Comparison of ENCODE assay signal across 1 cellular context in the genomic region with DNA sequence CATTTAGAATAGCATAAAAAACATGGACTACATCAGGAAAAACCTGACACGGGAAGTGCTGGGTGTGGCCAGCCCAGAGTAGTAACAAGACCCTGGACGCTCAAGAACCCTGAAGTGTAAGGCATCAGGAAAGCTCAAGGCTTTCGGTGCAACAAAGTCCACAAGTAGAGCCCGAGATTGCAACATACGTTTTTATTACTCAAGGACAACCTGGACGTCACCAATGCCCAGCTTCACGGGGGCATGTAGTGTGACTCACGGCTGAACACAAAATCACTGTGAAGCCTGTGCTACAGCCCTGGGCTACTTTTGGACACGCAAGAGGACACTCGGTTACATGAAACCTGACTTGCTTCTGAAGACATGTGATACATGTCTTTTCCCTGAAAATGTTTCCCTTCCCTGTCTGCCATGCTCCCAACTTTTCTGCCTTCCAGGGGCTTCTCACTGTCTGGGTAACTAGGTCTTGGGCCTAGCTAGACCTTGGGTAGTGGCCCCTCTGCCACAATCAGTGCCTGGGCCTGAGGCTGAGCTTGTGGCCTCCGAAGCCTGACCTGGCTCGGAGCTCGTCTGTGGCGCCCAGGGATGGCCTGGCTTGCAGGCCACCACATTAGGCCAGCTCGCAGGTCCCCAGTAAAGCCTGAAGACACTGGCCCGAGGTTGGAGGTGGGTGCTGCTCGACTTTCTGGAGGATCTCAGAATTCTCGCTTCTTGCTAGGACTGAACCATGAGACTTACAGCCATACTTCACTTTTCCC.
TF ChIP-seq lines count a peak whose summit lies in the region.

No MANE protein-coding gene starts in this region.

TF ChIP-seq in GM12878, 131 proteins besides CTCF, POLR2A, EP300 and RAD21:
- TF ChIP-seq SREBF2 (IDR thresholded peaks at IDR 0.05; ENCODE audit: low read length) (no peak), SIX5 (IDR thresholded peaks at IDR 0.05; ENCODE audit: low read depth, low read length, severe bottlenecking) (no peak), CHD1 (IDR thresholded peaks at IDR 0.05; ENCODE audit: low read depth, low read length) (no peak), ZNF217 (IDR thresholded peaks at IDR 0.05) (no peak), DPF2 (IDR thresholded peaks at IDR 0.05) (no peak), TCF12 (IDR thresholded peaks at IDR 0.05; ENCODE audit: low read depth, low read length) (no peak), TCF3 (IDR thresholded peaks at IDR 0.05; ENCODE audit: borderline replicate concordance, insufficient read depth, low read depth, low read length) (no peak), NBN (IDR thresholded peaks at IDR 0.05) (no peak), BCL11A (IDR thresholded peaks at IDR 0.05; ENCODE audit: low read depth, low read length) (no peak), MEF2B (IDR thresholded peaks at IDR 0.05; ENCODE audit: partially characterized antibody, poor library complexity, severe bottlenecking) (no peak), ZNF207 (IDR thresholded peaks at IDR 0.05; ENCODE audit: borderline replicate concordance) (no peak)
- TF ChIP-seq, protein P1, sequence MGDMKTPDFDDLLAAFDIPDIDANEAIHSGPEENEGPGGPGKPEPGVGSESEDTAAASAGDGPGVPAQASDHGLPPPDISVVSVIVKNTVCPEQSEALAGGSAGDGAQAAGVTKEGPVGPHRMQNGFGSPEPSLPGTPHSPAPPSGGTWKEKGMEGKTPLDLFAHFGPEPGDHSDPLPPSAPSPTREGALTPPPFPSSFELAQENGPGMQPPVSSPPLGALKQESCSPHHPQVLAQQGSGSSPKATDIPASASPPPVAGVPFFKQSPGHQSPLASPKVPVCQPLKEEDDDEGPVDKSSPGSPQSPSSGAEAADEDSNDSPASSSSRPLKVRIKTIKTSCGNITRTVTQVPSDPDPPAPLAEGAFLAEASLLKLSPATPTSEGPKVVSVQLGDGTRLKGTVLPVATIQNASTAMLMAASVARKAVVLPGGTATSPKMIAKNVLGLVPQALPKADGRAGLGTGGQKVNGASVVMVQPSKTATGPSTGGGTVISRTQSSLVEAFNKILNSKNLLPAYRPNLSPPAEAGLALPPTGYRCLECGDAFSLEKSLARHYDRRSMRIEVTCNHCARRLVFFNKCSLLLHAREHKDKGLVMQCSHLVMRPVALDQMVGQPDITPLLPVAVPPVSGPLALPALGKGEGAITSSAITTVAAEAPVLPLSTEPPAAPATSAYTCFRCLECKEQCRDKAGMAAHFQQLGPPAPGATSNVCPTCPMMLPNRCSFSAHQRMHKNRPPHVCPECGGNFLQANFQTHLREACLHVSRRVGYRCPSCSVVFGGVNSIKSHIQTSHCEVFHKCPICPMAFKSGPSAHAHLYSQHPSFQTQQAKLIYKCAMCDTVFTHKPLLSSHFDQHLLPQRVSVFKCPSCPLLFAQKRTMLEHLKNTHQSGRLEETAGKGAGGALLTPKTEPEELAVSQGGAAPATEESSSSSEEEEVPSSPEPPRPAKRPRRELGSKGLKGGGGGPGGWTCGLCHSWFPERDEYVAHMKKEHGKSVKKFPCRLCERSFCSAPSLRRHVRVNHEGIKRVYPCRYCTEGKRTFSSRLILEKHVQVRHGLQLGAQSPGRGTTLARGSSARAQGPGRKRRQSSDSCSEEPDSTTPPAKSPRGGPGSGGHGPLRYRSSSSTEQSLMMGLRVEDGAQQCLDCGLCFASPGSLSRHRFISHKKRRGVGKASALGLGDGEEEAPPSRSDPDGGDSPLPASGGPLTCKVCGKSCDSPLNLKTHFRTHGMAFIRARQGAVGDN (IDR thresholded peaks at IDR 0.05): no peak
